In genomic region chr4:88646528-88647280, GRCh38 we compare ENCODE assay signal across 23 cellular contexts. TPM values are rescaled to one million over a fixed set of nuclear protein-coding genes. Genes with fewer than 3 reads are reported as not detected.
A peak's percentile ranks its signal among the peaks of the same experiment; 100 is the strongest.
DNase-seq lines count a peak whose midpoint lies in the region; ATAC-seq and TF ChIP-seq lines count a peak whose summit lies in the region.
"Had no signal": no experiment of that assay in that cellular context is flagged by ENCODE, and none has a peak within 500 bp of the region (broad histone marks: within the 10 kb centered on the region; RNA-seq: fewer than 3 reads in every experiment).

No MANE protein-coding gene starts in this region.

- H3K14ac ChIP-seq in H9 (ENCODE audit: insufficient read depth, low read length), result no peak overlapping the region

- H3K18ac ChIP-seq in H9 (ENCODE audit: insufficient read length, low read depth, low read length), result no peak overlapping the region

- no peaks in the 10 kb centered on the region for H4K20me1 ChIP-seq in H9 (ENCODE audit: control insufficient read depth, insufficient read depth, insufficient read length)

- no peaks in the 10 kb centered on the region for H3K27me3 Mint-ChIP-seq in CD4-positive, CD25-positive, alpha-beta regulatory T cell
- no peaks in the 10 kb centered on the region for H3K27me3 Mint-ChIP-seq in H9 (ENCODE audit: low read depth)
- H3K27me3 Mint-ChIP-seq in WTC11 (ENCODE audit: low read depth), result no peaks in the 10 kb centered on the region

- H2BK5ac ChIP-seq in H9 (ENCODE audit: insufficient read length, low read length), result peak overlapping the region; percentile 69

- no peak overlapping the region for H4K8ac ChIP-seq in H9 (replicated peaks; ENCODE audit: insufficient read length, low read depth, low read length)

- H3K4ac ChIP-seq in H9 (ENCODE audit: low read depth, low read length), result no peak overlapping the region; the same call in 1 of the 2 replicates

- H3K23me2 ChIP-seq in H9 (ENCODE audit: insufficient read length, low read depth, low read length, poor library complexity, severe bottlenecking), result no peaks in the 10 kb centered on the region

- peak overlapping the region in 2 of 3 donors; percentile 17 to 44 for H3K27ac Mint-ChIP-seq in CD4-positive, CD25-positive, alpha-beta regulatory T cell
- H3K27ac Mint-ChIP-seq in H9, result peak overlapping the region; percentile 65 to 93 (median 86)
- H3K27ac Mint-ChIP-seq in WTC11, result peak overlapping the region; percentile 88

- H3K4me1 Mint-ChIP-seq in CD4-positive, CD25-positive, alpha-beta regulatory T cell, result peaks cover 15 to 74% (median 52%) of the 10 kb centered on the region in 4 donors
- H3K4me1 Mint-ChIP-seq in H9, result peaks cover 38 to 47% of the 10 kb centered on the region in 2 experiments
- H3K4me1 Mint-ChIP-seq in WTC11, result peaks cover 46% of the 10 kb centered on the region

- peak overlapping the region; percentile 1 for H3K4me2 ChIP-seq in H9 (ENCODE audit: insufficient read depth, insufficient read length, low read length)

- no peak overlapping the region for H3K9ac ChIP-seq in H9 (ENCODE audit: extremely low read depth, insufficient read length, low read length)
- H3K9ac ChIP-seq in iPS-20b (ENCODE audit: low read depth, low read length), result no peak overlapping the region
- H3K9ac ChIP-seq: GM23248 had no signal

- H2BK20ac ChIP-seq in H9 (ENCODE audit: low read depth, low read length, poor library complexity, severe bottlenecking), result no peak overlapping the region

- H3K56ac ChIP-seq in H9 (ENCODE audit: insufficient read length, low read depth, low read length), result no peak overlapping the region

- CTCF ChIA-PET in WTC11 (lab: Charles Lee), result interaction anchor here (0.8 to 1.8 kb wide), 5 partner anchors 10 to 131 kb away, joined by 3 to 14 read pairs (median 3); no protein-coding TSS in a partner anchor

- peaks cover 0 to 6% (median 1%) of the 10 kb centered on the region in 7 donors for H3K9me3 Mint-ChIP-seq in CD4-positive, CD25-positive, alpha-beta regulatory T cell
- H3K9me3 Mint-ChIP-seq in H9 (peaks cover 0 to 8% of the 10 kb centered on the region in 2 experiments; a peak in 3 of 5 replicates), WTC11 (peaks cover 12% of the 10 kb centered on the region)

- H3K27me3 ChIP-seq in CD4-positive, CD25-positive, alpha-beta regulatory T cell (ENCODE audit: control insufficient read depth, insufficient read depth, low read length), result no peaks in the 10 kb centered on the region
- H3K27me3 ChIP-seq in H9 (ENCODE audit: insufficient read depth, low read length), result no peaks in the 10 kb centered on the region
- no peaks in the 10 kb centered on the region for H3K27me3 ChIP-seq in iPS-20b (ENCODE audit: insufficient read depth, low read length)
- H3K27me3 ChIP-seq: adrenal gland, BE2C, brain microvascular endothelial cell, SJSA1, uterus had no signal

- H3K36me3 ChIP-seq in CD4-positive, CD25-positive, alpha-beta regulatory T cell (ENCODE audit: control insufficient read depth, insufficient read depth, low read length), result peaks cover 4% of the 10 kb centered on the region
- no peaks in the 10 kb centered on the region for H3K36me3 ChIP-seq in iPS-20b (ENCODE audit: insufficient read depth, low read depth, low read length)
- H3K36me3 ChIP-seq: adrenal gland, BE2C, brain microvascular endothelial cell, SJSA1, uterus had no signal

- H3K27ac ChIP-seq in CD4-positive, CD25-positive, alpha-beta regulatory T cell (ENCODE audit: insufficient read depth, low read length, poor library complexity, severe bottlenecking), result no peak overlapping the region
- H3K27ac ChIP-seq in H9 (ENCODE audit: insufficient read length, low read depth, low read length) (peak overlapping the region; percentile 63), iPS-20b (ENCODE audit: low read length) (no peak overlapping the region)
- H3K27ac ChIP-seq: adrenal gland, brain microvascular endothelial cell, GM23248, psoas muscle, SJSA1, uterus, VCaP had no signal

- no peak for ATAC-seq in CD4-positive, CD25-positive, alpha-beta regulatory T cell (ENCODE audit: low read depth in 2 of 2)
- peak; percentile 97 for ATAC-seq in WTC11
- ATAC-seq in HG02763 (IDR thresholded peaks at IDR 0.05; ENCODE audit: unreplicated experiment), result no peak
- ATAC-seq: psoas muscle had no signal

- H2AFZ ChIP-seq in H9 (ENCODE audit: low read length), result no peak overlapping the region
- H2AFZ ChIP-seq: GM23248 had no signal

- POLR2A ChIA-PET in WTC11 (lab: Charles Lee), result no interaction called here

- peaks cover 4% of the 10 kb centered on the region for H3K4me1 ChIP-seq in CD4-positive, CD25-positive, alpha-beta regulatory T cell (ENCODE audit: control insufficient read depth, insufficient read depth, low read length, poor library complexity, severe bottlenecking)
- H3K4me1 ChIP-seq in H9 (ENCODE audit: insufficient read depth, low read length), result peaks cover 12% of the 10 kb centered on the region
- H3K4me1 ChIP-seq in iPS-20b (ENCODE audit: insufficient read depth, low read length), result peaks cover 22% of the 10 kb centered on the region
- H3K4me1 ChIP-seq: BE2C, SJSA1, uterus had no signal

- H3K4me3 ChIP-seq in CD4-positive, CD25-positive, alpha-beta regulatory T cell (ENCODE audit: low read depth, low read length), result no peak overlapping the region
- H3K4me3 ChIP-seq in iPS-20b (ENCODE audit: low read length), result peak overlapping the region; percentile 16; the same call in 1 of the 2 replicates
- H3K4me3 ChIP-seq: adrenal gland, GM23248, psoas muscle, SJSA1, uterus had no signal

- no peak overlapping the region for H3K23ac ChIP-seq in H9 (ENCODE audit: insufficient read length, low read depth, low read length)

- DNase-seq in CD4-positive, CD25-positive, alpha-beta regulatory T cell, result no peak
- DNase-seq in H9 (peak; percentile 81), WTC11 (ENCODE audit: low spot score) (peak; percentile 25), C1 segment of cervical spinal cord (lab: John Stamatoyannopoulos, UW) (no peak), SW 1271 (lab: John Stamatoyannopoulos, UW) (no peak), NCI-H1417 (lab: John Stamatoyannopoulos, UW) (no peak)
- DNase-seq: activated effector memory CD4-positive, alpha-beta T cell treated with Interleukin-2 at 50 U/mL for 16 hours; adrenal gland; BE2C; brain microvascular endothelial cell; effector memory CD4-positive, alpha-beta T cell; GM23248; NCI-H1930; NCI-H2227 treated with DMSO at 0.1 percent for 48 hours; NCI-H82; OCI-M1; psoas muscle; uterus had no signal

- H3T11ph ChIP-seq in H9 (ENCODE audit: low read length), result no peak overlapping the region

- H4K5ac ChIP-seq in H9 (ENCODE audit: insufficient read length, low read depth, low read length), result no peak overlapping the region

- H2BK120ac ChIP-seq in H9 (ENCODE audit: low read depth, low read length, poor library complexity, severe bottlenecking), result no peak overlapping the region

- no CpG with 5 or more reads among the region's 7 CpGs for WGBS in H9 (ENCODE audit: extremely low coverage, insufficient read length, low lambda C conversion rate)

- H2AK5ac ChIP-seq in H9 (ENCODE audit: insufficient read length, low read length), result no peak overlapping the region

- H2BK12ac ChIP-seq in H9 (ENCODE audit: insufficient read length, low read depth, low read length), result no peak overlapping the region

- H3K79me1 ChIP-seq in H9 (ENCODE audit: insufficient read depth, low read depth, low read length, poor library complexity, severe bottlenecking), result no peaks in the 10 kb centered on the region

- peaks cover 7% of the 10 kb centered on the region for H3K36me3 Mint-ChIP-seq in CD4-positive, CD25-positive, alpha-beta regulatory T cell
- H3K36me3 Mint-ChIP-seq in H9 (ENCODE audit: insufficient read depth in 1 of 3, low read depth in 3 of 3) (peaks cover 0 to 9% (median 5%) of the 10 kb centered on the region in 3 experiments; a peak in 4 of 7 replicates), WTC11 (peaks cover 8% of the 10 kb centered on the region)

- H2BK15ac ChIP-seq in H9 (ENCODE audit: low read depth, low read length), result no peak overlapping the region

- TF ChIP-seq CTCF in H9 (conservative IDR thresholded peaks at IDR 0.05) (no peak), WTC11 (IDR thresholded peaks at IDR 0.05) (no peak)

- no peaks in the 10 kb centered on the region for H3K9me3 ChIP-seq in CD4-positive, CD25-positive, alpha-beta regulatory T cell (ENCODE audit: control insufficient read depth in 2 of 2, low read length in 2 of 2)
- no peaks in the 10 kb centered on the region for H3K9me3 ChIP-seq in H9 (ENCODE audit: control insufficient read depth, low read depth, low read length)
- H3K9me3 ChIP-seq in iPS-20b (ENCODE audit: insufficient read depth, low read depth, low read length), result peaks cover 9% of the 10 kb centered on the region
- H3K9me3 ChIP-seq: adrenal gland, BE2C, SJSA1, uterus had no signal

- no peaks in the 10 kb centered on the region for H3K79me2 ChIP-seq in H9 (ENCODE audit: insufficient read depth, low read length)

- H3K4me3 Mint-ChIP-seq in CD4-positive, CD25-positive, alpha-beta regulatory T cell, result no peak overlapping the region
- no peak overlapping the region for H3K4me3 Mint-ChIP-seq in H9
- no peak overlapping the region for H3K4me3 Mint-ChIP-seq in WTC11

- H4K91ac ChIP-seq in H9 (ENCODE audit: insufficient read length, low read depth, low read length), result no peak overlapping the region

TF ChIP-seq in WTC11, 78 proteins besides CTCF, POLR2A, EP300 and RAD21:
- 0 out of 2 replicates have a peak, but pooled peaks have one; percentile 27 for TF ChIP-seq ETV6 (CRISPR knock-in tag; IDR thresholded peaks at IDR 0.05)
- no peak for TF ChIP-seq RELA (CRISPR knock-in tag; IDR thresholded peaks at IDR 0.05; ENCODE audit: borderline replicate concordance)

RNA-seq across cellular contexts. Expression of gene NAP1L5, which starts 50.9 kb away (rescaled TPM):
- total RNA-seq in CD4-positive, CD25-positive, alpha-beta regulatory T cell, result 9.0 TPM
- 1 to 10 TPM; 1.8 to 3.4 (median 2.3) TPM for polyA plus RNA-seq in CD4-positive, CD25-positive, alpha-beta regulatory T cell
- total RNA-seq in H9 (2021) (2.1 and 2.2 TPM in 2 replicates), WTC11 (2021) (3.1 to 3.4 TPM (median 3.3 TPM) in 3 replicates)
- total RNA-seq: A673 had no signal

RNA-seq across cellular contexts. Expression of gene HERC3, which starts 54.4 kb away (rescaled TPM):
- 91.4 TPM for total RNA-seq in CD4-positive, CD25-positive, alpha-beta regulatory T cell
- 10 to 100 TPM; 35.4 to 60.2 (median 49.7) TPM for polyA plus RNA-seq in CD4-positive, CD25-positive, alpha-beta regulatory T cell
- total RNA-seq in H9 (2021) (2.9 and 3.1 TPM in 2 replicates), WTC11 (2021) (5.2 to 6.3 TPM (median 5.5 TPM) in 3 replicates)

Comparison
In these comparisons a context has a peak if more than half of its experiments do, and no peak if none do; other contexts are left out.
1. DNase-seq: peak in H9 (single experiment) and WTC11 (single experiment); none in CD4-positive, CD25-positive, alpha-beta regulatory T cell (0 of 3), C1 segment of cervical spinal cord (0 of 14), SW 1271 (0 of 2) and NCI-H1417 (0 of 3).
2. H3K27ac Mint-ChIP-seq: peak in every context shown above with its lines; median percentile 88 in WTC11; 86 in H9; 30 in CD4-positive, CD25-positive, alpha-beta regulatory T cell.
3. RNA of gene HERC3, which starts 54.4 kb away (total RNA-seq): 91.4 TPM in CD4-positive, CD25-positive, alpha-beta regulatory T cell (single experiment); 5.2 to 6.3 TPM in WTC11 and 2.9 to 3.1 TPM in H9; every median in the first group is over 10 times any median in the second.